ENCODE assay signal across 8 cellular contexts in the genomic region with DNA sequence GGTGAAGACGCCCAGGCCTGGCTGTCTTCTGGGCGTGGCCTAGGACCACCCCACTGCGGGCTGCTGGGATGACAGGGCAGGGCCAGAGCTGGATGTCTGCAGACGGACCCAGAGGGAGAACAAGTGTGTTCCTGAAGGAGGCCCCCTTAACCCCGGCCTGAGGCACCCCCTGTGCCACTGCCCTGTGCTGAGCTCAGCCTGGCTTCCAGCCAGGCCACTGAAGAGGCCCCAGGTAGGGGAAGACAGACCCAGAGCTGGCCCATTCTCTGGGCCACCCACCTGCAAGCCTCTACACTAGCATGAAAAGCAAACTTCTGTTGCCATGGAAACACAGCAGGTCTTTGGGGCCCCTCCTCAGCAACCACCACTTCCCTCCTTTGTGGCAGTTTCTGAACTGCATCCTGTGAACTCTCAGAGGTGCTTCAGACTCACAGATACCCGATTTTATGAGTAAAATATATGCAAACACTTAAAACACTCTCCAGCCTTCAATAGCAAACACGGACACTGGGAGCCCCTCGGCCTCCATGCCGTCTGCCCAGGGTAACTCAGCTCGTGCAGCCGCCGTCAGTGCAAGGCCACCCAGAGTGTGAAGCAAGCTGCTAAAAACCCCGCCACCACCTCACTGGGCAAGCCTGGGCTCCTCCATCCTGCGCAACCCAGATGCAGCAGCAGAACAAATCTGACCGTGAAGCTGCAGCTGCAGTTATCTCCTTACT. TPM values are rescaled to one million over a fixed set of nuclear protein-coding genes. Genes with fewer than 3 reads are reported as not detected.
DNase-seq lines count a peak whose midpoint lies in the region; ATAC-seq and TF ChIP-seq lines count a peak whose summit lies in the region.

No MANE protein-coding gene starts in this region.

- H3K36me3 ChIP-seq in HUES48 (ENCODE audit: control insufficient read depth, insufficient read depth, low read length): no peaks in the 10 kb centered on the region
- H3K36me3 ChIP-seq in WERI-Rb-1: no peaks in the 10 kb centered on the region

- POLR2A ChIA-PET in activated B cell treated with CpG ODN at 0.5 μM for 24 hours (lab: Charles Lee): interaction anchor here (0.5 to 6.3 kb wide), 14 partner anchors 9 to 1941 kb away, joined by 3 to 60 read pairs (median 4); partner anchors contain the start of genes CMTM6 and CMTM7

- no peaks in the 10 kb centered on the region for H3K9me3 ChIP-seq in HUES48 (ENCODE audit: control insufficient read depth, insufficient read depth, low read length)
- H3K9me3 ChIP-seq in WERI-Rb-1 (ENCODE audit: severe bottlenecking): no peaks in the 10 kb centered on the region

- H3K4me1 Mint-ChIP-seq in activated B cell treated with CpG ODN at 0.5 μM for 24 hours: peaks cover 55% of the 10 kb centered on the region

- DNase-seq in DMS79 (lab: John Stamatoyannopoulos, UW) (peak; percentile 64), activated B cell treated with CpG ODN at 0.5 μM for 24 hours (peak; percentile 61), caudate nucleus (lab: John Stamatoyannopoulos, UW) (no peak), WERI-Rb-1 (no peak)
- peak; percentile 60 for DNase-seq in effector CD8-positive, alpha-beta T cell (lab: John Stamatoyannopoulos, UW)
- peak; percentile 26 to 65 for DNase-seq in stimulated activated CD4-positive, alpha-beta T cell treated with anti-CD3 and anti-CD28 coated beads, Interleukin-4, amount 100 ng/mL, for 4 hours

- TF ChIP-seq CTCF in activated B cell treated with CpG ODN at 0.5 μM for 24 hours (IDR thresholded peaks at IDR 0.05) (no peak), WERI-Rb-1 (IDR thresholded peaks at IDR 0.05; ENCODE audit: low read depth, low read length) (no peak)

- peak overlapping the region; percentile 1; the same call in 1 of the 2 replicates for H3K9ac ChIP-seq in HUES48 (ENCODE audit: low read depth, low read length)

- peaks cover 23% of the 10 kb centered on the region for H3K36me3 Mint-ChIP-seq in activated B cell treated with CpG ODN at 0.5 μM for 24 hours (ENCODE audit: low read depth)

- H3K27ac Mint-ChIP-seq in activated B cell treated with CpG ODN at 0.5 μM for 24 hours: no peak overlapping the region

- H3K4me1 ChIP-seq in HUES48 (ENCODE audit: control insufficient read depth, insufficient read depth, low read length): peaks cover 37% of the 10 kb centered on the region

- H3K9me3 Mint-ChIP-seq in activated B cell treated with CpG ODN at 0.5 μM for 24 hours: no peaks in the 10 kb centered on the region

- peak overlapping the region; percentile 74 for H3K4me3 Mint-ChIP-seq in activated B cell treated with CpG ODN at 0.5 μM for 24 hours

- intact Hi-C loops in activated B cell treated with CpG ODN at 0.5 μM for 24 hours (cut with micrococcal nuclease): loop anchor here (1.0 kb wide), 2 partner anchors 40 to 59 kb away; no protein-coding TSS in a partner anchor

- no peaks in the 10 kb centered on the region for H3K27me3 ChIP-seq in HUES48 (ENCODE audit: control insufficient read depth, insufficient read depth, low read length)
- no peaks in the 10 kb centered on the region for H3K27me3 ChIP-seq in WERI-Rb-1 (ENCODE audit: insufficient read depth, low read depth, severe bottlenecking)

- CTCF ChIA-PET in activated B cell treated with CpG ODN at 0.5 μM for 24 hours (lab: Charles Lee): interaction anchor here (1.0 to 1.5 kb wide), 3 partner anchors 40 to 85 kb away, joined by 3 to 8 read pairs (median 8); no protein-coding TSS in a partner anchor

- H3K4me3 ChIP-seq in HUES48 (ENCODE audit: low read depth, low read length) (peak overlapping the region; percentile 14), WERI-Rb-1 (ENCODE audit: low read depth, low read length) (no peak overlapping the region)

- ATAC-seq in GM21381 (IDR thresholded peaks at IDR 0.05; ENCODE audit: unreplicated experiment) (peak; percentile 82), activated B cell treated with CpG ODN at 0.5 μM for 24 hours (ENCODE audit: low read depth) (peak; percentile 72)

- H3K27me3 Mint-ChIP-seq in activated B cell treated with CpG ODN at 0.5 μM for 24 hours: no peaks in the 10 kb centered on the region

- H3K27ac ChIP-seq in HUES48 (ENCODE audit: low read depth, low read length): peak overlapping the region; percentile 90
- no peak overlapping the region for H3K27ac ChIP-seq in caudate nucleus (ENCODE audit: low read depth, low read length)
- H3K27ac ChIP-seq in WERI-Rb-1: no peak overlapping the region

RNA-seq across cellular contexts. Expression of gene CMTM6, which starts 42.5 kb away (rescaled TPM):
- 84.6 and 90.1 TPM in 2 replicates for total RNA-seq in activated B cell treated with CpG ODN at 0.5 μM for 24 hours

Comparison
In these comparisons a context has a peak if more than half of its experiments do, and no peak if none do; other contexts are left out.
1. DNase-seq: peak in DMS79 (single experiment), activated B cell treated with CpG ODN at 0.5 μM for 24 hours (single experiment), effector CD8-positive, alpha-beta T cell (single experiment) and stimulated activated CD4-positive, alpha-beta T cell treated with anti-CD3 and anti-CD28 coated beads, Interleukin-4, amount 100 ng/mL, for 4 hours (2 of 2); none in caudate nucleus (0 of 61) and WERI-Rb-1 (single experiment).